8 cellular contexts compared by ENCODE assay signal in the genomic region with DNA sequence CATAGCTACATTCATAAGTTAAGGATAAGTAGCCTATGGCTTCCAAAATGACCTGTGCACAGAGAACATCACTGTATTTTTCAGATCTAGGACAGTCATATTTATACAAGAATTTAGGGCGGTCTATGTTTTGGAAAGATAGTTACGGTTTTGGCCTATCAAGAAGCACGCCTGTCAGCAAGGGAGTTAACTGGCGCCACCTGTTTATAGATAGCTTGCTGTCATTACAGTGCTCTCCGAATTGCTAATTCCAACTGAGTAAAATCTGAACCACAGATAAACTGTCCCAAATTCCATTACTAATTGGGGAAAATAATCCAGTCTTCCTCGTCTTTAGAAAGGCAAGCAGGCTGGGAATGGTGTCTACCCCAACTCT. TPM values are rescaled to one million over a fixed set of nuclear protein-coding genes. Genes with fewer than 3 reads are reported as not detected.
DNase-seq lines count a peak whose midpoint lies in the region; TF ChIP-seq lines count a peak whose summit lies in the region.

No MANE protein-coding gene starts in this region.

- no peak overlapping the region for H2BK5ac ChIP-seq in mesenchymal stem cell (ENCODE audit: low read depth, low read length, poor library complexity, severe bottlenecking)

- no peak overlapping the region for H3K18ac ChIP-seq in mesenchymal stem cell (ENCODE audit: low read depth in 1 of 2, low read length in 2 of 2)

- 4% methylated on average over 5 of the region's 6 CpGs for WGBS in mesenchymal stem cell

- no peak overlapping the region for H3K4ac ChIP-seq in mesenchymal stem cell (ENCODE audit: low read depth in 1 of 2, low read length in 2 of 2)

- no peak overlapping the region for H2BK12ac ChIP-seq in mesenchymal stem cell (ENCODE audit: low read length in 2 of 2)

- H2AFZ ChIP-seq in mesenchymal stem cell (ENCODE audit: low read depth, low read length), result peak overlapping the region; percentile 76

- DNase-seq in NCI-H510A treated with DMSO at 0.1 percent for 48 hours (lab: John Stamatoyannopoulos, UW) (peak; percentile 19), NCI-H510A (lab: John Stamatoyannopoulos, UW) (no peak), NCI-H526 treated with DMSO at 0.1 percent for 48 hours (lab: John Stamatoyannopoulos, UW) (peak; percentile 25), cerebellum (ENCODE audit: low spot score) (peak; percentile 7), mesenchymal stem cell (peak; percentile 35), kidney tubule cell (ENCODE audit: low spot score) (no peak), NCI-H2029 (lab: John Stamatoyannopoulos, UW) (no peak)

- H3K27ac ChIP-seq in HEK293 (ENCODE audit: extremely low read depth, low read depth, low read length) (peak overlapping the region; percentile 88; the same call in 1 of the 2 replicates), mesenchymal stem cell (ENCODE audit: low read length, poor library complexity, severe bottlenecking) (no peak overlapping the region)

- peaks cover 3% of the 10 kb centered on the region for H3K79me1 ChIP-seq in mesenchymal stem cell (replicated peaks; ENCODE audit: low read length, poor library complexity, severe bottlenecking)

- no peaks in the 10 kb centered on the region for H3K36me3 ChIP-seq in HEK293 (ENCODE audit: control insufficient read depth in 2 of 2, insufficient read depth in 1 of 2, low read length in 2 of 2)
- no peaks in the 10 kb centered on the region for H3K36me3 ChIP-seq in mesenchymal stem cell (ENCODE audit: control insufficient read depth in 1 of 2, insufficient read depth in 2 of 2, low read depth in 1 of 2, low read length in 2 of 2)

- no peak overlapping the region for H3K23ac ChIP-seq in mesenchymal stem cell (ENCODE audit: low read length in 2 of 2)

- H3K9me3 ChIP-seq in HEK293 (ENCODE audit: control insufficient read depth, insufficient read depth, low read depth, low read length) (no peaks in the 10 kb centered on the region), mesenchymal stem cell (ENCODE audit: control insufficient read depth, low read length) (no peaks in the 10 kb centered on the region)

- no peak overlapping the region for H4K91ac ChIP-seq in mesenchymal stem cell (ENCODE audit: low read length)

- no peak overlapping the region for H2BK15ac ChIP-seq in mesenchymal stem cell (ENCODE audit: low read depth, poor library complexity, severe bottlenecking)

- POLR2A ChIA-PET in HEK293 (lab: Yijun Ruan, JAX), result no interaction called here

- H3K4me1 ChIP-seq in HEK293 (ENCODE audit: control insufficient read depth, insufficient read depth, low read length) (peaks cover 2% of the 10 kb centered on the region; the same call in 1 of the 2 replicates), mesenchymal stem cell (ENCODE audit: control insufficient read depth, insufficient read depth, low read depth, low read length) (no peaks in the 10 kb centered on the region)

- no peak for TF ChIP-seq CTCF in HEK293 (tag by site-specific recombination; IDR thresholded peaks at IDR 0.05)

- H3K27me3 ChIP-seq in mesenchymal stem cell (ENCODE audit: control insufficient read depth in 1 of 2, insufficient read depth in 1 of 2, low read length in 2 of 2), result no peaks in the 10 kb centered on the region

- CTCF ChIA-PET in HEK293 (lab: Yijun Ruan, JAX), result no interaction called here

- no peak overlapping the region for H4K8ac ChIP-seq in mesenchymal stem cell (ENCODE audit: low read length)

- H2BK120ac ChIP-seq in mesenchymal stem cell (ENCODE audit: low read depth, low read length), result no peak overlapping the region

- H3K9ac ChIP-seq in mesenchymal stem cell (ENCODE audit: low read length), result peak overlapping the region; percentile 96

- no peak overlapping the region for H3K14ac ChIP-seq in mesenchymal stem cell (ENCODE audit: low read length in 2 of 2)

- peak overlapping the region; percentile 65 for H3K4me2 ChIP-seq in mesenchymal stem cell (ENCODE audit: low read length, poor library complexity, severe bottlenecking)

- no peak overlapping the region for H2AK5ac ChIP-seq in mesenchymal stem cell (ENCODE audit: low read length, severe bottlenecking)

- peak overlapping the region; percentile 78 for H3K4me3 ChIP-seq in HEK293 (ENCODE audit: low read depth, low read length)
- peak overlapping the region; percentile 77 to 91 for H3K4me3 ChIP-seq in mesenchymal stem cell (ENCODE audit: insufficient read depth in 1 of 2, low read depth in 1 of 2, low read length in 2 of 2)

TF ChIP-seq in HEK293, 187 proteins besides CTCF, POLR2A, EP300 and RAD21:
- TF ChIP-seq GFI1B (tag by site-specific recombination; IDR thresholded peaks at IDR 0.05) (no peak), ZNF585B (tag by site-specific recombination; IDR thresholded peaks at IDR 0.05) (no peak), IKZF3 (tag by site-specific recombination; IDR thresholded peaks at IDR 0.05) (no peak), ZNF529 (tag by site-specific recombination; IDR thresholded peaks at IDR 0.05; ENCODE audit: insufficient replicate concordance) (no peak), HOXA7 (CRISPR knock-in tag; IDR thresholded peaks at IDR 0.05; ENCODE audit: borderline replicate concordance) (no peak), ZEB2 (tag by site-specific recombination; IDR thresholded peaks at IDR 0.05) (no peak), GLIS2 (tag by site-specific recombination; IDR thresholded peaks at IDR 0.05) (no peak), ZNF211 (tag by site-specific recombination; IDR thresholded peaks at IDR 0.05; ENCODE audit: low read depth) (no peak), ZNF354C (tag by site-specific recombination; IDR thresholded peaks at IDR 0.05; ENCODE audit: borderline replicate concordance, low read depth) (no peak)
- TF ChIP-seq, protein P1, sequence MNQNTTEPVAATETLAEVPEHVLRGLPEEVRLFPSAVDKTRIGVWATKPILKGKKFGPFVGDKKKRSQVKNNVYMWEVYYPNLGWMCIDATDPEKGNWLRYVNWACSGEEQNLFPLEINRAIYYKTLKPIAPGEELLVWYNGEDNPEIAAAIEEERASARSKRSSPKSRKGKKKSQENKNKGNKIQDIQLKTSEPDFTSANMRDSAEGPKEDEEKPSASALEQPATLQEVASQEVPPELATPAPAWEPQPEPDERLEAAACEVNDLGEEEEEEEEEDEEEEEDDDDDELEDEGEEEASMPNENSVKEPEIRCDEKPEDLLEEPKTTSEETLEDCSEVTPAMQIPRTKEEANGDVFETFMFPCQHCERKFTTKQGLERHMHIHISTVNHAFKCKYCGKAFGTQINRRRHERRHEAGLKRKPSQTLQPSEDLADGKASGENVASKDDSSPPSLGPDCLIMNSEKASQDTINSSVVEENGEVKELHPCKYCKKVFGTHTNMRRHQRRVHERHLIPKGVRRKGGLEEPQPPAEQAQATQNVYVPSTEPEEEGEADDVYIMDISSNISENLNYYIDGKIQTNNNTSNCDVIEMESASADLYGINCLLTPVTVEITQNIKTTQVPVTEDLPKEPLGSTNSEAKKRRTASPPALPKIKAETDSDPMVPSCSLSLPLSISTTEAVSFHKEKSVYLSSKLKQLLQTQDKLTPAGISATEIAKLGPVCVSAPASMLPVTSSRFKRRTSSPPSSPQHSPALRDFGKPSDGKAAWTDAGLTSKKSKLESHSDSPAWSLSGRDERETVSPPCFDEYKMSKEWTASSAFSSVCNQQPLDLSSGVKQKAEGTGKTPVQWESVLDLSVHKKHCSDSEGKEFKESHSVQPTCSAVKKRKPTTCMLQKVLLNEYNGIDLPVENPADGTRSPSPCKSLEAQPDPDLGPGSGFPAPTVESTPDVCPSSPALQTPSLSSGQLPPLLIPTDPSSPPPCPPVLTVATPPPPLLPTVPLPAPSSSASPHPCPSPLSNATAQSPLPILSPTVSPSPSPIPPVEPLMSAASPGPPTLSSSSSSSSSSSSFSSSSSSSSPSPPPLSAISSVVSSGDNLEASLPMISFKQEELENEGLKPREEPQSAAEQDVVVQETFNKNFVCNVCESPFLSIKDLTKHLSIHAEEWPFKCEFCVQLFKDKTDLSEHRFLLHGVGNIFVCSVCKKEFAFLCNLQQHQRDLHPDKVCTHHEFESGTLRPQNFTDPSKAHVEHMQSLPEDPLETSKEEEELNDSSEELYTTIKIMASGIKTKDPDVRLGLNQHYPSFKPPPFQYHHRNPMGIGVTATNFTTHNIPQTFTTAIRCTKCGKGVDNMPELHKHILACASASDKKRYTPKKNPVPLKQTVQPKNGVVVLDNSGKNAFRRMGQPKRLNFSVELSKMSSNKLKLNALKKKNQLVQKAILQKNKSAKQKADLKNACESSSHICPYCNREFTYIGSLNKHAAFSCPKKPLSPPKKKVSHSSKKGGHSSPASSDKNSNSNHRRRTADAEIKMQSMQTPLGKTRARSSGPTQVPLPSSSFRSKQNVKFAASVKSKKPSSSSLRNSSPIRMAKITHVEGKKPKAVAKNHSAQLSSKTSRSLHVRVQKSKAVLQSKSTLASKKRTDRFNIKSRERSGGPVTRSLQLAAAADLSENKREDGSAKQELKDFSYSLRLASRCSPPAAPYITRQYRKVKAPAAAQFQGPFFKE (tag by site-specific recombination; IDR thresholded peaks at IDR 0.05; ENCODE audit: borderline replicate concordance), result no peak
- TF ChIP-seq, protein P2, sequence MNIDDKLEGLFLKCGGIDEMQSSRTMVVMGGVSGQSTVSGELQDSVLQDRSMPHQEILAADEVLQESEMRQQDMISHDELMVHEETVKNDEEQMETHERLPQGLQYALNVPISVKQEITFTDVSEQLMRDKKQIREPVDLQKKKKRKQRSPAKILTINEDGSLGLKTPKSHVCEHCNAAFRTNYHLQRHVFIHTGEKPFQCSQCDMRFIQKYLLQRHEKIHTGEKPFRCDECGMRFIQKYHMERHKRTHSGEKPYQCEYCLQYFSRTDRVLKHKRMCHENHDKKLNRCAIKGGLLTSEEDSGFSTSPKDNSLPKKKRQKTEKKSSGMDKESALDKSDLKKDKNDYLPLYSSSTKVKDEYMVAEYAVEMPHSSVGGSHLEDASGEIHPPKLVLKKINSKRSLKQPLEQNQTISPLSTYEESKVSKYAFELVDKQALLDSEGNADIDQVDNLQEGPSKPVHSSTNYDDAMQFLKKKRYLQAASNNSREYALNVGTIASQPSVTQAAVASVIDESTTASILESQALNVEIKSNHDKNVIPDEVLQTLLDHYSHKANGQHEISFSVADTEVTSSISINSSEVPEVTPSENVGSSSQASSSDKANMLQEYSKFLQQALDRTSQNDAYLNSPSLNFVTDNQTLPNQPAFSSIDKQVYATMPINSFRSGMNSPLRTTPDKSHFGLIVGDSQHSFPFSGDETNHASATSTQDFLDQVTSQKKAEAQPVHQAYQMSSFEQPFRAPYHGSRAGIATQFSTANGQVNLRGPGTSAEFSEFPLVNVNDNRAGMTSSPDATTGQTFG (tag by site-specific recombination; IDR thresholded peaks at IDR 0.05; ENCODE audit: borderline replicate concordance), result no peak

RNA-seq across cellular contexts. Expression of a gene that starts 0.6 kb away (rescaled TPM):
- total RNA-seq in cerebellum, result 24.2 TPM
- polyA plus RNA-seq in mesenchymal stem cell (2013, experiment 1 of 2), result 13.4 TPM
- 12.6 TPM for polyA plus RNA-seq in mesenchymal stem cell (2013, experiment 2 of 2)

Comparison
In these comparisons a context has a peak if more than half of its experiments do, and no peak if none do; other contexts are left out.
1. DNase-seq: peak in NCI-H510A treated with DMSO at 0.1 percent for 48 hours (single experiment), NCI-H526 treated with DMSO at 0.1 percent for 48 hours (single experiment), cerebellum (single experiment) and mesenchymal stem cell (single experiment); none in NCI-H510A (single experiment), kidney tubule cell (single experiment) and NCI-H2029 (single experiment).